In the genomic region with DNA sequence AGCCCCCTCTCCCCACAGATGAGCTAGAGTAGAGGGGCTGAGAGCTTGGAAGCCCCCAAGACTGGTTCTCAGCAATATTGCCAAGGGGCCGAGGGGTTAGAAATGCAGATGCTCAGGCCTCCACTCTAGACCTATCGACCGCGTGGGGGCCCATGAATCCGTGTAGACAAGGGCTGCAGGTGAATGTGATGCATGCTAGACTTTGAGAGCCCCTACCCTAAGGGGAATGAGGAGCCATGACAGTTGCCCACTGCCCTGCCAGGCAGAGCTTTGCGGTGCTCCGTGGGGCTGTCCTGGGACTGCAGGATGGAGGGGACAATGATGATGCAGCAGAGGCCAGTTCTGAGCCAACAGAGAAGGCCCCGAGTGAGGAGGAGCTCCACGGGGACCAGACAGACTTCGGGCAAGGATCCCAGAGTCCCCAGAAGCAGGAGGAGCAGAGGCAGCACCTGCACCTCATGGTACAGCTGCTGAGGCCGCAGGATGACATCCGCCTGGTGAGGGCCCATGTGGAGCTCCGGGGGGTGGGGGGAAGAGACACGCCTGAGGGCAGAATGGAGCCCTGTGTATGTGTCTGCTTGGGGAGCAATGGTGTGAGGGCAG, we compare ENCODE assay signal across 10 cellular contexts. TPM values are rescaled to one million over a fixed set of nuclear protein-coding genes. Genes with fewer than 3 reads are reported as not detected.
DNase-seq lines count a peak whose midpoint lies in the region; ATAC-seq and TF ChIP-seq lines count a peak whose summit lies in the region.
"Had no signal": no experiment of that assay in that cellular context is flagged by ENCODE, and none has a peak within 500 bp of the region (broad histone marks: within the 10 kb centered on the region; RNA-seq: fewer than 3 reads in every experiment).

No MANE protein-coding gene starts in this region.

- H3F3A ChIP-seq in PC-3 (ENCODE audit: low read length, unreplicated experiment) = no peaks in the 10 kb centered on the region

- peak overlapping the region; percentile 54; the same call in 1 of the 2 replicates for H2AFZ ChIP-seq in PC-3 (ENCODE audit: low read length)
- H2AFZ ChIP-seq in osteoblast (ENCODE audit: low read length) = no peak overlapping the region

- peak overlapping the region in 9 of 11 experiments; percentile 73 to 94 (median 90); a peak in 18 of 22 replicates for H3K27ac ChIP-seq in BLaER1 treated with 17β-estradiol and CSF1 and Interleukin-3, amounts not matched to agents 10 nM and 100 nM
- H3K27ac ChIP-seq in PC-3 (ENCODE audit: low read length) = no peak overlapping the region; the same call in 1 of the 2 replicates
- peak overlapping the region; percentile 86 for H3K27ac ChIP-seq in epithelial cell of prostate
- H3K27ac ChIP-seq in osteoblast (ENCODE audit: low read depth, low read length) = no peak overlapping the region

- H3K79me2 ChIP-seq in PC-3 (ENCODE audit: low read length) (peaks cover 15% of the 10 kb centered on the region), osteoblast (ENCODE audit: insufficient read depth, low read length) (no peaks in the 10 kb centered on the region)

- no peak for TF ChIP-seq CTCF in PC-3 (conservative IDR thresholded peaks at IDR 0.05; ENCODE audit: low read depth, low read length)
- no peak for TF ChIP-seq CTCF in osteoblast (IDR thresholded peaks at IDR 0.05; ENCODE audit: extremely low read depth, low read depth, low read length)

- no peak for ATAC-seq in PC-3
- ATAC-seq in HG03342 (IDR thresholded peaks at IDR 0.05; ENCODE audit: unreplicated experiment) = no peak
- no peak for ATAC-seq in GM18519 (IDR thresholded peaks at IDR 0.05; ENCODE audit: low FRiP score, unreplicated experiment)

- POLR2A ChIA-PET in PC-3 (lab: Charles Lee; ENCODE audit: unreplicated experiment) = interaction anchor here (0.5 kb wide), 1 partner anchor 13 kb away, joined by 5 read pairs; no protein-coding TSS in a partner anchor

- DNase-seq in PC-3 (no peak), epithelial cell of prostate (ENCODE audit: low read depth, low spot score) (no peak), osteoblast (ENCODE audit: insufficient read length, low spot score, missing footprints) (peak; percentile 37), iPS-NIHi7 (ENCODE audit: extremely low spot score) (no peak)
- no peak for DNase-seq in stimulated activated CD4-positive, alpha-beta T cell treated with anti-CD3 and anti-CD28 coated beads, Interleukin-2, amount 100 ng/mL, for 48 hours
- DNase-seq: effector CD4-positive, alpha-beta T cell; RPMI8226 had no signal

- H3K9me3 ChIP-seq in BLaER1 treated with 17β-estradiol and CSF1 and Interleukin-3, amounts not matched to agents 10 nM and 100 nM (replicated peaks in 1 of 11) = no peaks in the 10 kb centered on the region
- H3K9me3 ChIP-seq in PC-3 (ENCODE audit: low read length) (no peaks in the 10 kb centered on the region), osteoblast (ENCODE audit: low read depth, low read length) (no peaks in the 10 kb centered on the region)

- TSS peak; percentile 33 for BruUV-seq in PC-3 (replicated peaks; lab: Mats Ljungman, UMichigan)

- peak overlapping the region; percentile 73 to 94 (median 87) for H3K9ac ChIP-seq in BLaER1 treated with 17β-estradiol and CSF1 and Interleukin-3, amounts not matched to agents 10 nM and 100 nM
- peak overlapping the region; percentile 91 for H3K9ac ChIP-seq in PC-3 (ENCODE audit: low read length)

- intact Hi-C loops in PC-3 (cut with micrococcal nuclease) = loop anchor here (5.0 kb wide), 1 partner anchor 37 kb away; the partner anchor contains the start of gene GRK2

- peaks cover 42 to 71% (median 60%) of the 10 kb centered on the region in 10 experiments for H3K4me1 ChIP-seq in BLaER1 treated with 17β-estradiol and CSF1 and Interleukin-3, amounts not matched to agents 10 nM and 100 nM
- H3K4me1 ChIP-seq in PC-3 (ENCODE audit: insufficient read depth, low read length) = peaks cover 18% of the 10 kb centered on the region
- peaks cover 16% of the 10 kb centered on the region for H3K4me1 ChIP-seq in osteoblast (ENCODE audit: insufficient read depth, low read length)

- peak overlapping the region; percentile 63 to 82 (median 70) for H3K4me3 ChIP-seq in BLaER1 treated with 17β-estradiol and CSF1 and Interleukin-3, amounts not matched to agents 10 nM and 100 nM
- H3K4me3 ChIP-seq in PC-3 (ENCODE audit: low read length) (peak overlapping the region; percentile 93), osteoblast (ENCODE audit: insufficient read depth, low read length) (peak overlapping the region; percentile 86)

- no peaks in the 10 kb centered on the region for H3K27me3 ChIP-seq in BLaER1 treated with 17β-estradiol and CSF1 and Interleukin-3, amounts not matched to agents 10 nM and 100 nM
- H3K27me3 ChIP-seq in PC-3 (ENCODE audit: low read length) (no peaks in the 10 kb centered on the region), osteoblast (ENCODE audit: insufficient read depth, low read length) (no peaks in the 10 kb centered on the region)

- H3K36me3 ChIP-seq in BLaER1 treated with 17β-estradiol and CSF1 and Interleukin-3, amounts not matched to agents 10 nM and 100 nM = peaks cover 67 to 87% (median 72%) of the 10 kb centered on the region in 11 experiments
- H3K36me3 ChIP-seq in PC-3 (ENCODE audit: low read depth, low read length) (peaks cover 11% of the 10 kb centered on the region; the same call in 1 of the 2 replicates), osteoblast (ENCODE audit: insufficient read depth, low read length) (peaks cover 23% of the 10 kb centered on the region)

- H3K9me2 ChIP-seq in PC-3 (replicated peaks; ENCODE audit: low read length) = no peaks in the 10 kb centered on the region

- peak overlapping the region; percentile 84 to 97 (median 91) for H3K4me2 ChIP-seq in BLaER1 treated with 17β-estradiol and CSF1 and Interleukin-3, amounts not matched to agents 10 nM and 100 nM
- H3K4me2 ChIP-seq in PC-3 (ENCODE audit: low read length) (peak overlapping the region; percentile 93), osteoblast (ENCODE audit: insufficient read depth, low read length) (peak overlapping the region; percentile 85)

- CTCF ChIA-PET in PC-3 (lab: Charles Lee) = no interaction called here

- peaks cover 28 to 89% (median 58%) of the 10 kb centered on the region in 11 experiments for H4K20me1 ChIP-seq in BLaER1 treated with 17β-estradiol and CSF1 and Interleukin-3, amounts not matched to agents 10 nM and 100 nM
- no peaks in the 10 kb centered on the region for H4K20me1 ChIP-seq in PC-3 (ENCODE audit: low read length)
- peaks cover 9% of the 10 kb centered on the region for H4K20me1 ChIP-seq in osteoblast (ENCODE audit: insufficient read depth, low read length)

RNA-seq across cellular contexts. Expression of gene SSH3, which starts 1.3 kb away (rescaled TPM):
- 35.1 and 52.4 TPM in 2 replicates for total RNA-seq in PC-3 (2014; rRNA removed)
- total RNA-seq in osteoblast = 13.3 and 25.0 TPM in 2 replicates

RNA-seq across cellular contexts. Expression of gene ANKRD13D, which starts 15.5 kb away (rescaled TPM):
- total RNA-seq in PC-3 (2014; rRNA removed) = 58.9 and 63.9 TPM in 2 replicates
- total RNA-seq in osteoblast = 33.0 and 34.4 TPM in 2 replicates

RNA-seq across cellular contexts. Expression of gene GRK2, which starts 38.3 kb away (rescaled TPM):
- 103 TPM in 2 replicates for total RNA-seq in PC-3 (2014; rRNA removed)
- total RNA-seq in osteoblast = 21.4 and 23.6 TPM in 2 replicates

RNA-seq across cellular contexts. Expression of gene POLD4, which starts 48.7 kb away (rescaled TPM):
- total RNA-seq in PC-3 (2014; rRNA removed) = 78.5 and 81.5 TPM in 2 replicates
- total RNA-seq in osteoblast = 43.3 and 59.4 TPM in 2 replicates

Comparison
In these comparisons a context has a peak if more than half of its experiments do, and no peak if none do; other contexts are left out.
1. H3K27ac ChIP-seq: peak in BLaER1 treated with 17β-estradiol and CSF1 and Interleukin-3, amounts not matched to agents 10 nM and 100 nM (9 of 11) and epithelial cell of prostate (single experiment); none in PC-3 (single experiment) and osteoblast (single experiment).
2. Peak in every context shown above with its lines, with median percentiles within 50 percentile points of each other: H3K4me2 ChIP-seq and H3K4me3 ChIP-seq.